12 cellular contexts compared by ENCODE assay signal in genomic region chr3:152121292-152121654, GRCh38.
DNase-seq lines count a peak whose midpoint lies in the region; ATAC-seq, FAIRE-seq and TF ChIP-seq lines count a peak whose summit lies in the region.
"Had no signal": no experiment of that assay in that cellular context is flagged by ENCODE, and none has a peak within 500 bp of the region (broad histone marks: within the 10 kb centered on the region; RNA-seq: fewer than 3 reads in every experiment).

No MANE protein-coding gene starts in this region.

- FAIRE-seq in HTR-8/SVneo (lab: Jason Lieb, UNC) (no peak), bronchial epithelial cell (lab: Jason Lieb, UNC) (no peak)

- in situ Hi-C loops in GM13977 (cut with MboI; ENCODE audit: low pct_unique_long_range_greater_than_20kb, low sequenced_read_pairs, unreplicated experiment): no loop called here

- peaks cover 2 to 4% of the 10 kb centered on the region in 2 donors for H3K4me1 Mint-ChIP-seq in effector memory CD8-positive, alpha-beta T cell (ENCODE audit: low read depth in 2 of 2)

- H3K27ac Mint-ChIP-seq in effector memory CD8-positive, alpha-beta T cell: no peak overlapping the region
- H3K27ac Mint-ChIP-seq: T-helper 2 cell treated with Interferon-gamma antibody and Interleukin-4, amounts not matched to agents 5 μg/mL and 100 μg/mL, for 36 hours had no signal

- H3K4me1 ChIP-seq in muscle layer of colon (ENCODE audit: insufficient read depth, low read length) (peaks cover 18% of the 10 kb centered on the region), suprapubic skin (no peaks in the 10 kb centered on the region)
- H3K4me1 ChIP-seq: psoas muscle had no signal

- no peak for ATAC-seq in effector memory CD8-positive, alpha-beta T cell (replicated peaks)
- no peak for ATAC-seq in left lobe of liver
- ATAC-seq: psoas muscle had no signal

- no peaks in the 10 kb centered on the region for H3K27me3 ChIP-seq in bronchial epithelial cell (ENCODE audit: control insufficient read depth, insufficient read depth, low read length)
- no peaks in the 10 kb centered on the region for H3K27me3 ChIP-seq in muscle layer of colon (ENCODE audit: control insufficient read depth in 1 of 2, insufficient read depth in 2 of 2, low read length in 2 of 2)
- no peaks in the 10 kb centered on the region for H3K27me3 ChIP-seq in suprapubic skin

- H3K36me3 ChIP-seq in bronchial epithelial cell (ENCODE audit: control insufficient read depth, insufficient read depth, low read length): no peaks in the 10 kb centered on the region
- no peaks in the 10 kb centered on the region for H3K36me3 ChIP-seq in muscle layer of colon (ENCODE audit: insufficient read depth, low read length)
- no peaks in the 10 kb centered on the region for H3K36me3 ChIP-seq in suprapubic skin

- H3K36me3 Mint-ChIP-seq in effector memory CD8-positive, alpha-beta T cell (ENCODE audit: insufficient read depth): no peaks in the 10 kb centered on the region

- no peaks in the 10 kb centered on the region for H3K9me3 Mint-ChIP-seq in effector memory CD8-positive, alpha-beta T cell

- peak; percentile 72 for DNase-seq in AG08395 (ENCODE audit: low spot score)
- DNase-seq in HTR-8/SVneo (ENCODE audit: insufficient read length, low spot score): peak; percentile 42
- DNase-seq in bronchial epithelial cell (ENCODE audit: low read depth): peak; percentile 92
- DNase-seq in effector memory CD8-positive, alpha-beta T cell: no peak
- no peak for DNase-seq in GM13977 (ENCODE audit: low spot score)
- no peak for DNase-seq in left lobe of liver (ENCODE audit: low spot score)
- no peak for DNase-seq in suprapubic skin (ENCODE audit: low spot score in 2 of 2)
- DNase-seq: NCI-H146; NK-92 treated with Interleukin-12 subunit alpha and Interleukin-12 subunit beta, amount 100 ng/mL, for 24 hours; psoas muscle had no signal

- TF ChIP-seq POLR2A in suprapubic skin (IDR thresholded peaks at IDR 0.05): no peak

- peak overlapping the region; percentile 61 for H3K27ac ChIP-seq in muscle layer of colon (ENCODE audit: low read depth, low read length)
- no peak overlapping the region for H3K27ac ChIP-seq in suprapubic skin
- H3K27ac ChIP-seq: psoas muscle had no signal

- no peak overlapping the region for H3K4me3 ChIP-seq in bronchial epithelial cell (ENCODE audit: low read depth, low read length)
- no peak overlapping the region for H3K4me3 ChIP-seq in muscle layer of colon (ENCODE audit: low read depth in 1 of 2, low read length in 2 of 2)
- no peak overlapping the region for H3K4me3 ChIP-seq in suprapubic skin
- H3K4me3 ChIP-seq: psoas muscle had no signal

- H3K9ac ChIP-seq in muscle layer of colon (ENCODE audit: low read length): no peak overlapping the region

- TF ChIP-seq CTCF in bronchial epithelial cell (IDR thresholded peaks at IDR 0.05; ENCODE audit: insufficient read depth, low read length, severe bottlenecking) (no peak), GM13977 (IDR thresholded peaks at IDR 0.05; ENCODE audit: extremely low read depth, insufficient read depth, missing control alignments) (no peak), suprapubic skin (IDR thresholded peaks at IDR 0.05) (no peak)

- H3K9me3 ChIP-seq in muscle layer of colon (ENCODE audit: low read length): no peaks in the 10 kb centered on the region
- no peaks in the 10 kb centered on the region for H3K9me3 ChIP-seq in suprapubic skin
- H3K9me3 ChIP-seq: psoas muscle had no signal

- no peak for TF ChIP-seq EP300 in suprapubic skin (IDR thresholded peaks at IDR 0.05)

- H3K27me3 Mint-ChIP-seq in effector memory CD8-positive, alpha-beta T cell: no peaks in the 10 kb centered on the region

- no peak overlapping the region for H3K4me3 Mint-ChIP-seq in effector memory CD8-positive, alpha-beta T cell
- H3K4me3 Mint-ChIP-seq: T-helper 2 cell treated with Interferon-gamma antibody and Interleukin-4, amounts not matched to agents 5 μg/mL and 100 μg/mL, for 36 hours had no signal

- WGBS in suprapubic skin: 56% methylated on average over 1 of the region's 1 CpG

Comparison
In these comparisons a context has a peak if more than half of its experiments do, and no peak if none do; other contexts are left out.
1. DNase-seq: peak in AG08395 (single experiment), HTR-8/SVneo (single experiment) and bronchial epithelial cell (single experiment); none in effector memory CD8-positive, alpha-beta T cell (0 of 3), GM13977 (single experiment), left lobe of liver (single experiment) and suprapubic skin (0 of 2).